23 cellular contexts compared by ENCODE assay signal in the genomic region with DNA sequence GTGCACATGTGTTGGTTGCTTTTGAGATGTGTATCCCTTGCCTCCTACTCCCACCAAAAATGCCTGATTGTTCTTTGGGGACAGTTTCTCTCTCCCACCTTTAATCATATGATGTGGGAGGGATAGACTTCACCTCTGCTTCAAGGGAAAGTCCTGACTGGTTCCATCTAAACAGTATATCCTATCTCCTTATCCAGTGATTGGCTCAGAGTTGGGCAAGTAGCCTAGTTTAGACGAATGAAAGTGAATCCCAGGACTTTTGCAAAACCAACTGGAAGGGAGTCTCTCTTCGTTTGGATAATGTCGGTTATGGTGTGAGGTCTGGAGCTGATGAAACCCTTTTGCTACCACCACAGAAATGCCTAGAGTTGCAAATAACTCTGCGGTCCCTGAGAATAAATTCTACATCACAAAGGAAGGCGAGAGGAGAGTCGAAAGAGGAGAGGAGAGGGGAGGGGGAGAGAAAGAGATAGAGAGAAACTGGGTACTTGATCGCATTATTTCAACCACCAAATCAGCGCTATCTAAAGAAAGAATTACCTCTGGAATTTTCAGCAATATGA.
A peak's percentile ranks its signal among the peaks of the same experiment; 100 is the strongest.
DNase-seq lines count a peak whose midpoint lies in the region; FAIRE-seq and TF ChIP-seq lines count a peak whose summit lies in the region.
"Had no signal": no experiment of that assay in that cellular context is flagged by ENCODE, and none has a peak within 500 bp of the region (broad histone marks: within the 10 kb centered on the region; RNA-seq: fewer than 3 reads in every experiment).

No MANE protein-coding gene starts in this region.

- peak overlapping the region; percentile 44; the same call in 1 of the 2 replicates for H2AFZ ChIP-seq in H1 (ENCODE audit: low read length)
- H2AFZ ChIP-seq in neural progenitor cell (replicated peaks) = peak overlapping the region; percentile 75

- H3K36me3 Mint-ChIP-seq in neural progenitor cell = no peaks in the 10 kb centered on the region
- H3K36me3 Mint-ChIP-seq in osteocyte (ENCODE audit: unreplicated experiment) = no peaks in the 10 kb centered on the region
- no peaks in the 10 kb centered on the region for H3K36me3 Mint-ChIP-seq in type B pancreatic cell
- H3K36me3 Mint-ChIP-seq: CD4-positive, alpha-beta memory T cell had no signal

- no peak overlapping the region for H2BK15ac ChIP-seq in H1 (ENCODE audit: low read length)

- peak overlapping the region; percentile 71 for H4K5ac ChIP-seq in H1 (ENCODE audit: insufficient read length, low read depth, low read length)

- no peak overlapping the region for H2AK5ac ChIP-seq in H1 (ENCODE audit: low read depth, low read length)

- TF ChIP-seq CTCF in H1 (IDR thresholded peaks at IDR 0.05; ENCODE audit: control extremely low read depth in 1 of 3, insufficient read depth in 1 of 3, low read depth in 1 of 3, low read length in 3 of 3) = no peak
- TF ChIP-seq CTCF in neural progenitor cell (IDR thresholded peaks at IDR 0.05) = no peak
- no peak for TF ChIP-seq CTCF in coronary artery (IDR thresholded peaks at IDR 0.05)
- no peak for TF ChIP-seq CTCF in osteocyte (IDR thresholded peaks at IDR 0.05)
- no peak for TF ChIP-seq CTCF in type B pancreatic cell (conservative IDR thresholded peaks at IDR 0.05)

- H2BK12ac ChIP-seq in H1 (ENCODE audit: low read depth, low read length) = peak overlapping the region; percentile 20; the same call in 1 of the 2 replicates

- CTCF ChIA-PET in H1 (lab: Charles Lee; ENCODE audit: partially characterized antibody) = interaction anchor here (0.6 kb wide), 1 partner anchor 15 kb away, joined by 4 read pairs; no protein-coding TSS in a partner anchor

- peak overlapping the region; percentile 42; the same call in 1 of the 2 replicates for H3K18ac ChIP-seq in H1 (ENCODE audit: extremely low read depth, low read length)

- H3K9ac ChIP-seq in HUES48 (ENCODE audit: low read depth, low read length) = no peak overlapping the region
- H3K9ac ChIP-seq in H1 (replicated peaks in 1 of 4; ENCODE audit: extremely low read depth in 1 of 4, low read depth in 3 of 4, low read length in 3 of 4) = no peak overlapping the region
- no peak overlapping the region for H3K9ac ChIP-seq in iPS-18a (ENCODE audit: low read length)
- H3K9ac ChIP-seq in neural progenitor cell = no peak overlapping the region
- H3K9ac ChIP-seq: KMS-11 had no signal

- TF ChIP-seq RAD21 in H1 (IDR thresholded peaks at IDR 0.05 in 1 of 2, conservative IDR thresholded peaks at IDR 0.05 in 1 of 2; ENCODE audit: low read depth in 2 of 2, low read length in 2 of 2) = no peak

- no peak overlapping the region for H3K56ac ChIP-seq in H1 (replicated peaks; ENCODE audit: insufficient read length, low read depth, low read length)

- H3K27me3 ChIP-seq in HUES48 (ENCODE audit: control insufficient read depth, insufficient read depth, low read length) = no peaks in the 10 kb centered on the region
- no peaks in the 10 kb centered on the region; a peak in 1 of 7 replicates for H3K27me3 ChIP-seq in H1 (replicated peaks in 1 of 4; ENCODE audit: control insufficient read depth in 3 of 4, extremely low read depth in 1 of 4, insufficient read depth in 3 of 4, low read length in 3 of 4)
- H3K27me3 ChIP-seq in iPS-18a (ENCODE audit: control insufficient read depth, insufficient read depth, low read length) = no peaks in the 10 kb centered on the region
- H3K27me3 ChIP-seq in neural progenitor cell = no peaks in the 10 kb centered on the region
- H3K27me3 ChIP-seq: BE2C had no signal

- H2BK120ac ChIP-seq in H1 (replicated peaks; ENCODE audit: low read depth, low read length) = peak overlapping the region; percentile 17

- H4K20me1 ChIP-seq in H1 (replicated peaks in 1 of 2; ENCODE audit: control insufficient read depth in 1 of 2, insufficient read depth in 2 of 2, low read length in 2 of 2) (no peaks in the 10 kb centered on the region), neural progenitor cell (ENCODE audit: low read depth) (no peaks in the 10 kb centered on the region)

- H3K9me3 Mint-ChIP-seq in neural progenitor cell = no peaks in the 10 kb centered on the region
- no peaks in the 10 kb centered on the region for H3K9me3 Mint-ChIP-seq in osteocyte (ENCODE audit: unreplicated experiment)
- peaks cover 4% of the 10 kb centered on the region for H3K9me3 Mint-ChIP-seq in type B pancreatic cell
- H3K9me3 Mint-ChIP-seq: HFFc6 had no signal

- peak; percentile 28 for FAIRE-seq in H1 (lab: Jason Lieb, UNC)
- FAIRE-seq: A549, D721Med, GM12892, GM19239, HepG2 had no signal

- H3K27me3 Mint-ChIP-seq in neural progenitor cell (ENCODE audit: insufficient read depth, low read depth) (no peaks in the 10 kb centered on the region), osteocyte (ENCODE audit: unreplicated experiment) (no peaks in the 10 kb centered on the region), type B pancreatic cell (peaks cover 21% of the 10 kb centered on the region)
- H3K27me3 Mint-ChIP-seq: CD4-positive, alpha-beta memory T cell had no signal

- H3K4me2 ChIP-seq in H1 (ENCODE audit: insufficient read depth in 1 of 2, low read depth in 2 of 2, low read length in 2 of 2) (peak overlapping the region; percentile 16 to 29; a peak in 1 of 4 replicates), neural progenitor cell (no peak overlapping the region)
- H3K4me2 ChIP-seq: A549, KMS-11 had no signal

- DNase-seq in H1 (ENCODE audit: low read depth in 1 of 2, low spot score in 2 of 2) = no peak
- no peak for DNase-seq in neural progenitor cell (ENCODE audit: low spot score)
- DNase-seq in coronary artery (ENCODE audit: low spot score) = no peak
- DNase-seq in osteocyte (ENCODE audit: extremely low spot score, unreplicated experiment) = no peak
- no peak for DNase-seq in NCI-H1417 (lab: John Stamatoyannopoulos, UW)
- no peak for DNase-seq in type B pancreatic cell (ENCODE audit: extremely low spot score, unreplicated experiment)
- DNase-seq: BE2C; CD4-positive, alpha-beta memory T cell; DMS153; DMS79 treated with DMSO at 0.1 percent for 48 hours; EL; GDM1; HFFc6 had no signal

- H3K79me2 ChIP-seq in H1 (ENCODE audit: control insufficient read depth in 1 of 2, insufficient read depth in 2 of 2, low read length in 2 of 2) (no peaks in the 10 kb centered on the region), neural progenitor cell (ENCODE audit: low read depth) (no peaks in the 10 kb centered on the region)

- POLR2A ChIA-PET in H1 (lab: Charles Lee; ENCODE audit: partially characterized antibody) = interaction anchor here (0.6 to 1.3 kb wide), 3 partner anchors 40 to 79 kb away, joined by 3 read pairs; no protein-coding TSS in a partner anchor

- H3K9me3 ChIP-seq in HUES48 (ENCODE audit: control insufficient read depth, insufficient read depth, low read length) (no peaks in the 10 kb centered on the region), H1 (ENCODE audit: insufficient read depth in 2 of 2, low read depth in 1 of 2, low read length in 1 of 2) (no peaks in the 10 kb centered on the region), iPS-18a (ENCODE audit: control insufficient read depth, low read depth, low read length) (no peaks in the 10 kb centered on the region), neural progenitor cell (ENCODE audit: low read depth) (no peaks in the 10 kb centered on the region)
- H3K9me3 ChIP-seq: A549, BE2C, HAP-1 had no signal

- H3K4me1 ChIP-seq in HUES48 (ENCODE audit: control insufficient read depth, insufficient read depth, low read length) (peaks cover 10% of the 10 kb centered on the region), H1 (replicated peaks in 1 of 4; ENCODE audit: control insufficient read depth in 3 of 4, insufficient read depth in 4 of 4, low read length in 3 of 4) (peaks cover 0 to 7% (median 3%) of the 10 kb centered on the region in 4 experiments; a peak in 4 of 7 replicates), iPS-18a (ENCODE audit: control insufficient read depth, low read depth, low read length) (peaks cover 9% of the 10 kb centered on the region), neural progenitor cell (peaks cover 10% of the 10 kb centered on the region)
- H3K4me1 ChIP-seq: A549, BE2C had no signal

- H3K36me3 ChIP-seq in HUES48 (ENCODE audit: control insufficient read depth, insufficient read depth, low read length) = no peaks in the 10 kb centered on the region
- no peaks in the 10 kb centered on the region for H3K36me3 ChIP-seq in H1 (ENCODE audit: control insufficient read depth in 2 of 4, insufficient read depth in 4 of 4, low read length in 3 of 4)
- no peaks in the 10 kb centered on the region for H3K36me3 ChIP-seq in iPS-18a (ENCODE audit: control insufficient read depth, low read depth, low read length)
- H3K36me3 ChIP-seq in neural progenitor cell = no peaks in the 10 kb centered on the region
- H3K36me3 ChIP-seq: BE2C, HAP-1 had no signal

- no peaks in the 10 kb centered on the region for H3K79me1 ChIP-seq in H1 (ENCODE audit: low read depth, low read length)

- no peak for TF ChIP-seq EP300 in H1 (IDR thresholded peaks at IDR 0.05; ENCODE audit: borderline replicate concordance in 1 of 2, low read depth in 2 of 2, low read length in 2 of 2)

- H4K91ac ChIP-seq in H1 (replicated peaks; ENCODE audit: insufficient read length, low read length) = peak overlapping the region; percentile 45

- no peaks in the 10 kb centered on the region for H3F3A ChIP-seq in neural progenitor cell (ENCODE audit: low read depth)

- peak overlapping the region; percentile 68 for H3K27ac ChIP-seq in HUES48 (ENCODE audit: low read depth, low read length)
- peak overlapping the region; percentile 37; the same call in 1 of the 2 replicates for H3K27ac ChIP-seq in H1 (ENCODE audit: low read depth, low read length)
- H3K27ac ChIP-seq in iPS-18a (ENCODE audit: low read length) = peak overlapping the region; percentile 2
- no peak overlapping the region for H3K27ac ChIP-seq in neural progenitor cell
- no peak overlapping the region for H3K27ac ChIP-seq in coronary artery
- H3K27ac ChIP-seq: A549, C4-2B, KMS-11 had no signal

- H4K8ac ChIP-seq in H1 (ENCODE audit: extremely low read depth, insufficient read depth, low read length) = no peak overlapping the region

- peak overlapping the region; percentile 12; the same call in 1 of the 2 replicates for H2BK5ac ChIP-seq in H1 (ENCODE audit: low read depth, low read length)

- peak overlapping the region; percentile 2; the same call in 1 of the 2 replicates for H2BK20ac ChIP-seq in H1 (ENCODE audit: low read length)

- TF ChIP-seq POLR2A in H1 (IDR thresholded peaks at IDR 0.05; ENCODE audit: control extremely low read depth in 1 of 2, low read depth in 2 of 2, low read length in 2 of 2) = no peak

- 30% methylated on average over 8 of the region's 8 CpGs; no CpG with 5 or more reads in 1 of the 2 experiments for WGBS in H1 (ENCODE audit: extremely low coverage in 1 of 2, insufficient coverage in 1 of 2, insufficient read length in 1 of 2, insufficient replicate concordance in 2 of 2, low coverage in 1 of 2, low lambda C conversion rate in 2 of 2, missing lambda C conversion rate in 1 of 2), 2 experiments

- no peak overlapping the region for H3K14ac ChIP-seq in H1 (ENCODE audit: insufficient read length)

- no peaks in the 10 kb centered on the region for H3K23me2 ChIP-seq in H1 (ENCODE audit: low read depth, low read length)

- no peak overlapping the region for H3K4me3 Mint-ChIP-seq in neural progenitor cell
- H3K4me3 Mint-ChIP-seq in osteocyte (ENCODE audit: unreplicated experiment) = no peak overlapping the region
- no peak overlapping the region for H3K4me3 Mint-ChIP-seq in type B pancreatic cell
- H3K4me3 Mint-ChIP-seq: CD4-positive, alpha-beta memory T cell; HFFc6 had no signal

- no peak overlapping the region for H3K27ac Mint-ChIP-seq in neural progenitor cell
- H3K27ac Mint-ChIP-seq in osteocyte (ENCODE audit: unreplicated experiment) = no peak overlapping the region
- H3K27ac Mint-ChIP-seq in type B pancreatic cell = no peak overlapping the region
- H3K27ac Mint-ChIP-seq: CD4-positive, alpha-beta memory T cell; HFFc6 had no signal

- no peak overlapping the region for H3K4ac ChIP-seq in H1 (replicated peaks; ENCODE audit: insufficient read length, low read depth, low read length)

- no peak overlapping the region for H3K23ac ChIP-seq in H1 (ENCODE audit: insufficient read length)

- H3K4me1 Mint-ChIP-seq in neural progenitor cell (peaks cover 2% of the 10 kb centered on the region), osteocyte (ENCODE audit: unreplicated experiment) (no peaks in the 10 kb centered on the region), type B pancreatic cell (ENCODE audit: unreplicated experiment) (no peaks in the 10 kb centered on the region)
- H3K4me1 Mint-ChIP-seq: CD4-positive, alpha-beta memory T cell had no signal

- 0 out of 2 replicates have a peak overlapping the region, but pooled peaks have one; percentile 8 for H3K4me3 ChIP-seq in HUES48 (ENCODE audit: low read depth, low read length)
- peak overlapping the region in 1 of 4 experiments; percentile 18; a peak in 1 of 8 replicates for H3K4me3 ChIP-seq in H1 (ENCODE audit: extremely low read depth in 1 of 4, insufficient read depth in 2 of 4, low read depth in 3 of 4, low read length in 4 of 4)
- H3K4me3 ChIP-seq in iPS-18a (ENCODE audit: low read length) = peak overlapping the region; percentile 2
- no peak overlapping the region for H3K4me3 ChIP-seq in neural progenitor cell
- H3K4me3 ChIP-seq in coronary artery = no peak overlapping the region
- H3K4me3 ChIP-seq: A549, HAP-1 had no signal

Comparison
In these comparisons a context has a peak if more than half of its experiments do, and no peak if none do; other contexts are left out.
1. H3K27ac ChIP-seq: peak in HUES48 (single experiment), H1 (single experiment) and iPS-18a (single experiment); none in neural progenitor cell (single experiment) and coronary artery (0 of 2).
2. H3K4me3 ChIP-seq: peak in HUES48 (single experiment) and iPS-18a (single experiment); none in neural progenitor cell (single experiment) and coronary artery (single experiment).